13 cellular contexts compared by ENCODE assay signal in the genomic region with DNA sequence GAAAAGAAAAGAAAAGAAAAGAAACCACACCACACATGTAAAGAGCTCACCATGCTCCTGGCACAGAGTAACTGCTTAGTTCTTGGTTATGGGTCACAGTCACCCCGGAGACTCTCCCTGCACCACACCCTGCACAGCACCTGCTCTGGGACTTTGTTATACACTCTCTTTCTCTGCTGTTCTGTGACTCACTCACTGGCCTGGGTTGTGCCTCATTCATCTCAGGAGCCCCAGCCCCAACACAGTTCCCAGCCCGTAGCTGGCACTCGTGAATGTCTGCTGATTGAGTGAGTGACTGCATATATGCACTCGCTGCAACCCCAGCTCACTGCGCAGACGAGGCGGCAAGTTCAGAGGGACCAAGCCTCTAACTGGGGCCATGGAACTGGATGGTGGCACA.
"Had no signal": no experiment of that assay in that cellular context is flagged by ENCODE, and none has a peak within 500 bp of the region (broad histone marks: within the 10 kb centered on the region; RNA-seq: fewer than 3 reads in every experiment).

No MANE protein-coding gene starts in this region.

- H3K27ac ChIP-seq: breast epithelium, dorsolateral prefrontal cortex, gastrocnemius medialis, heart right ventricle, thyroid gland had no signal

- H3K36me3 ChIP-seq: breast epithelium, gastrocnemius medialis, heart right ventricle, thyroid gland had no signal

- H3K9me3 ChIP-seq: breast epithelium, gastrocnemius medialis, heart right ventricle, thyroid gland had no signal

- H3K9me3 Mint-ChIP-seq: activated CD4-positive, alpha-beta T cell treated with anti-CD3 and anti-CD28 coated beads, Interleukin-2, amount 10 ng/mL, durations not matched to agents 7 days and 5 days; activated naive CD8-positive, alpha-beta T cell treated with anti-CD3 and anti-CD28 coated beads, Interleukin-2, amount 10 ng/mL, durations not matched to agents 7 days and 5 days; activated T-cell treated with anti-CD3 and anti-CD28 coated beads, Interleukin-2, amount 50 U/mL, for 4 hours; memory B cell had no signal

- H3K4me1 ChIP-seq: breast epithelium, gastrocnemius medialis, heart right ventricle, thyroid gland had no signal

- H3K4me1 Mint-ChIP-seq: activated CD4-positive, alpha-beta T cell treated with anti-CD3 and anti-CD28 coated beads, Interleukin-2, amount 10 ng/mL, durations not matched to agents 7 days and 5 days; activated naive CD8-positive, alpha-beta T cell treated with anti-CD3 and anti-CD28 coated beads, Interleukin-2, amount 10 ng/mL, durations not matched to agents 7 days and 5 days had no signal

- H3K27me3 ChIP-seq: thyroid gland had no signal

- H3K4me3 ChIP-seq: breast epithelium, dorsolateral prefrontal cortex, gastrocnemius medialis, heart right ventricle, thyroid gland had no signal

- H3K36me3 Mint-ChIP-seq: activated naive CD8-positive, alpha-beta T cell treated with anti-CD3 and anti-CD28 coated beads, Interleukin-2, amount 10 ng/mL, durations not matched to agents 7 days and 5 days had no signal

- H3K4me3 Mint-ChIP-seq: activated CD4-positive, alpha-beta T cell treated with anti-CD3 and anti-CD28 coated beads, Interleukin-2, amount 10 ng/mL, durations not matched to agents 7 days and 5 days; activated naive CD8-positive, alpha-beta T cell treated with anti-CD3 and anti-CD28 coated beads, Interleukin-2, amount 10 ng/mL, durations not matched to agents 7 days and 5 days; activated T-cell treated with anti-CD3 and anti-CD28 coated beads, Interleukin-2, amount 50 U/mL, for 4 hours; memory B cell had no signal

- DNase-seq: activated CD4-positive, alpha-beta T cell treated with anti-CD3 and anti-CD28 coated beads, Interleukin-2, amount 10 ng/mL, durations not matched to agents 7 days and 5 days; activated CD4-positive, CD25-positive, alpha-beta regulatory T cell; activated gamma-delta T cell; activated naive CD8-positive, alpha-beta T cell treated with anti-CD3 and anti-CD28 coated beads, Interleukin-2, amount 10 ng/mL, durations not matched to agents 7 days and 5 days; activated T-cell treated with anti-CD3 and anti-CD28 coated beads, Interleukin-2, amount 50 U/mL, for 4 hours; aorta; dorsolateral prefrontal cortex; gastrocnemius medialis; heart right ventricle; thyroid gland had no signal

- ATAC-seq: activated T-cell treated with anti-CD3 and anti-CD28 coated beads, Interleukin-2, amount 50 U/mL, for 4 hours; gastrocnemius medialis; heart right ventricle; left lobe of liver had no signal

- H3K27ac Mint-ChIP-seq: activated CD4-positive, alpha-beta T cell treated with anti-CD3 and anti-CD28 coated beads, Interleukin-2, amount 10 ng/mL, durations not matched to agents 7 days and 5 days; activated naive CD8-positive, alpha-beta T cell treated with anti-CD3 and anti-CD28 coated beads, Interleukin-2, amount 10 ng/mL, durations not matched to agents 7 days and 5 days; memory B cell had no signal
